In the genomic region with DNA sequence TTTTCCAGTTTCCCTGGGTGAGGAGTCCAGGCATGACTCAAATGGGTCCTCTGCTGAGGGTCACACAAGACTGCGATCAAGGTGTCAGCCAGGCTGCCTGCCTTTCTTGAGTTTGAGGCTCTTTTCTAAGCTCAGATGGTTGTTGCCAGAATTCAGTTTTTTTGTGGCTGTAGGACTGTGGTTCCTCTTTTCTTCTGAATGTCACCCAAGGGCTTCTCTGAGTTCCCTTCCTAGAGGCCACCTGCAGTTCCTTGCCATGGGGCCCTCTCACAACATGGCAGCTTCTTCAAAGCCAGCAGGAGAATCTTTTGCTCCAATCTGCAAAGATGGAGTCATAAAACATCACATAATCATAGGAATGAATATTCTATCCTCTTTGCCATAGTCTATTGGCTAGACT, we compare ENCODE assay signal across 15 cellular contexts.
"Had no signal": no experiment of that assay in that cellular context is flagged by ENCODE, and none has a peak within 500 bp of the region (broad histone marks: within the 10 kb centered on the region; RNA-seq: fewer than 3 reads in every experiment).

No MANE protein-coding gene starts in this region.

- H3K27ac ChIP-seq: suprapubic skin had no signal

- ATAC-seq: activated CD4-positive, CD25-positive, alpha-beta regulatory T cell treated with anti-CD3 and anti-CD28 coated beads, Interleukin-2, amount 50 U/mL, for 24 hours had no signal

- H3K9me3 Mint-ChIP-seq: activated naive CD4-positive, alpha-beta T cell treated with anti-CD3 and anti-CD28 coated beads, Interleukin-2, amount 10 ng/mL, durations not matched to agents 7 days and 5 days; activated T-helper 2 cell treated with anti-CD3 and anti-CD28 coated beads, Interferon-gamma antibody, Interleukin-2, Interleukin-4, amounts not matched to agents 10 μg/mL and 5 μg/mL and 100 μg/mL, durations not matched to agents 14 hours and 24 hours and 36 hours; stimulated activated naive CD8-positive, alpha-beta T cell treated with anti-CD3 and anti-CD28 coated beads, Interleukin-15, Interleukin-2, amounts not matched to agents 100 ng/mL and 50 ng/mL, for 24 hours had no signal

- H3K27me3 Mint-ChIP-seq: activated naive CD4-positive, alpha-beta T cell treated with anti-CD3 and anti-CD28 coated beads, Interleukin-2, amount 10 ng/mL, durations not matched to agents 7 days and 5 days; stimulated activated naive CD8-positive, alpha-beta T cell treated with anti-CD3 and anti-CD28 coated beads, Interleukin-15, Interleukin-2, amounts not matched to agents 100 ng/mL and 50 ng/mL, for 24 hours had no signal

- DNase-seq: activated CD4-positive, alpha-beta T cell treated with anti-CD3 and anti-CD28 coated beads, Interleukin-2, amount 50 U/mL, for 1 hour; activated naive CD4-positive, alpha-beta T cell treated with anti-CD3 and anti-CD28 coated beads, Interleukin-2, amount 10 ng/mL, durations not matched to agents 7 days and 5 days; islet precursor cell; midbrain; right cardiac atrium; stimulated activated CD4-positive, alpha-beta T cell treated with anti-CD3 and anti-CD28 coated beads, Interleukin-4, amount 100 ng/mL, for 4 hours; stimulated activated CD8-positive, alpha-beta memory T cell treated with anti-CD3 and anti-CD28 coated beads, Interleukin-4, amount 100 ng/mL, for 48 hours; T-helper 2 cell; upper lobe of left lung had no signal

- H3K4me1 Mint-ChIP-seq: activated naive CD4-positive, alpha-beta T cell treated with anti-CD3 and anti-CD28 coated beads, Interleukin-2, amount 10 ng/mL, durations not matched to agents 7 days and 5 days had no signal

- H3K4me3 Mint-ChIP-seq: activated naive CD4-positive, alpha-beta T cell treated with anti-CD3 and anti-CD28 coated beads, Interleukin-2, amount 10 ng/mL, durations not matched to agents 7 days and 5 days; stimulated activated naive CD8-positive, alpha-beta T cell treated with anti-CD3 and anti-CD28 coated beads, Interleukin-15, Interleukin-2, amounts not matched to agents 100 ng/mL and 50 ng/mL, for 24 hours had no signal

- H3K27me3 ChIP-seq: suprapubic skin, upper lobe of left lung had no signal

- H3K9me3 ChIP-seq: suprapubic skin, upper lobe of left lung had no signal

- H3K27ac Mint-ChIP-seq: activated naive CD4-positive, alpha-beta T cell treated with anti-CD3 and anti-CD28 coated beads, Interleukin-2, amount 10 ng/mL, durations not matched to agents 7 days and 5 days; activated T-helper 2 cell treated with anti-CD3 and anti-CD28 coated beads, Interferon-gamma antibody, Interleukin-2, Interleukin-4, amounts not matched to agents 10 μg/mL and 5 μg/mL and 100 μg/mL, durations not matched to agents 14 hours and 24 hours and 36 hours; stimulated activated naive CD8-positive, alpha-beta T cell treated with anti-CD3 and anti-CD28 coated beads, Interleukin-15, Interleukin-2, amounts not matched to agents 100 ng/mL and 50 ng/mL, for 24 hours had no signal

- H3K4me3 ChIP-seq: lung, skin epidermis, suprapubic skin, upper lobe of left lung had no signal
